ENCODE assay signal across 17 cellular contexts in the genomic region with DNA sequence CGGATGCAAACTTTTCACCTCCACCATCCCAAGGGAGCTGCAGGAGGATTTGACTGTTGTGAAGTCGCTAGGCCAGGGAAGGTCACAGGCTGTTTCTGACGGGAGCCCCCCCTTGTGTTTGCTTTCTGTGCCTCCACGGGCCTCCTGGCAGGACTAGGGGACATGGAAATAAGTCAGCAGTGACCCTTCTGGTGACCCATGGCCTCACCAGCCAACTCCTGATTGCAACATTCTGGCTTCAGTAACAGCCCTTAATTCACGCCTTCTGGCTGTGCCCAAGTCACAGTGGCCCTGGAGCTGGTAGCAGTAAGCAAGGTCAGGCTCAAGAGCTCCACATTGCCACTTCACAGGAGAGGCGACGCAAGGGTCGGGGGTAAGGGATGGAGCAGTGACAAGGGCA. TPM values are rescaled to one million over a fixed set of nuclear protein-coding genes. Genes with fewer than 3 reads are reported as not detected.
"Had no signal": no experiment of that assay in that cellular context is flagged by ENCODE, and none has a peak within 500 bp of the region (broad histone marks: within the 10 kb centered on the region; RNA-seq: fewer than 3 reads in every experiment).

No MANE protein-coding gene starts in this region.

- H2AFZ ChIP-seq: parathyroid adenoma had no signal

- FAIRE-seq: endometrium, islet of Langerhans had no signal

- H3K27ac Mint-ChIP-seq: activated CD4-positive, alpha-beta T cell treated with anti-CD3 and anti-CD28 coated beads for 36 hours; activated CD8-positive, alpha-beta T cell treated with anti-CD3 and anti-CD28 coated beads for 36 hours; activated naive CD4-positive, alpha-beta T cell treated with anti-CD3 and anti-CD28 coated beads for 36 hours; stimulated activated naive B cell treated with anti-CD40 and anti-IgM and Interleukin-4, amounts not matched to agents 10 μg/mL and 1 μg/mL and 100 μg/mL, for 72 hours; T-cell had no signal

- H3K27ac ChIP-seq: left lung, parathyroid adenoma, VCaP had no signal

- H3K4me1 Mint-ChIP-seq: activated CD4-positive, alpha-beta T cell treated with anti-CD3 and anti-CD28 coated beads for 36 hours; stimulated activated naive B cell treated with anti-CD40 and anti-IgM and Interleukin-4, amounts not matched to agents 10 μg/mL and 1 μg/mL and 100 μg/mL, for 72 hours; T-cell had no signal

- H3K36me3 ChIP-seq: left lung had no signal

- H3K4me3 ChIP-seq: left lung had no signal

- H3K79me2 ChIP-seq: parathyroid adenoma had no signal

- H3K9me3 Mint-ChIP-seq: activated CD8-positive, alpha-beta T cell treated with anti-CD3 and anti-CD28 coated beads for 36 hours; activated naive CD4-positive, alpha-beta T cell treated with anti-CD3 and anti-CD28 coated beads for 36 hours had no signal

- H3K4me3 Mint-ChIP-seq: activated CD4-positive, alpha-beta T cell treated with anti-CD3 and anti-CD28 coated beads for 36 hours; activated CD8-positive, alpha-beta T cell treated with anti-CD3 and anti-CD28 coated beads for 36 hours; activated naive CD4-positive, alpha-beta T cell treated with anti-CD3 and anti-CD28 coated beads for 36 hours; stimulated activated naive B cell treated with anti-CD40 and anti-IgM and Interleukin-4, amounts not matched to agents 10 μg/mL and 1 μg/mL and 100 μg/mL, for 72 hours; T-cell had no signal

- H3K36me3 Mint-ChIP-seq: stimulated activated naive B cell treated with anti-CD40 and anti-IgM and Interleukin-4, amounts not matched to agents 10 μg/mL and 1 μg/mL and 100 μg/mL, for 72 hours; T-cell had no signal

- DNase-seq: activated CD4-positive, alpha-beta T cell treated with anti-CD3 and anti-CD28 coated beads for 36 hours; activated CD8-positive, alpha-beta memory T cell treated with anti-CD3 and anti-CD28 coated beads, Interleukin-2, amount 50 U/mL, for 48 hours; activated CD8-positive, alpha-beta T cell treated with anti-CD3 and anti-CD28 coated beads for 36 hours; activated naive CD4-positive, alpha-beta T cell treated with anti-CD3 and anti-CD28 coated beads for 36 hours; dermis blood vessel endothelial cell; left lung; mesenchymal stem cell; stimulated activated CD4-positive, alpha-beta T cell treated with anti-CD3 and anti-CD28 coated beads, Interleukin-1b, Interleukin-23, amount 100 ng/mL, for 48 hours; stimulated activated naive B cell treated with anti-CD40 and anti-IgM and Interleukin-4, amounts not matched to agents 10 μg/mL and 1 μg/mL and 100 μg/mL, for 72 hours; T-cell; T1000; trophoblast cell had no signal

- H3K27me3 Mint-ChIP-seq: activated CD4-positive, alpha-beta T cell treated with anti-CD3 and anti-CD28 coated beads for 36 hours; activated CD8-positive, alpha-beta T cell treated with anti-CD3 and anti-CD28 coated beads for 36 hours; stimulated activated naive B cell treated with anti-CD40 and anti-IgM and Interleukin-4, amounts not matched to agents 10 μg/mL and 1 μg/mL and 100 μg/mL, for 72 hours had no signal

- H3K4me1 ChIP-seq: left lung, parathyroid adenoma had no signal

- ATAC-seq: activated CD4-positive, alpha-beta T cell treated with anti-CD3 and anti-CD28 coated beads for 36 hours; activated CD8-positive, alpha-beta T cell treated with anti-CD3 and anti-CD28 coated beads for 36 hours; esophagus mucosa; left lung; stimulated activated naive B cell treated with anti-CD40 and anti-IgM and Interleukin-4, amounts not matched to agents 10 μg/mL and 1 μg/mL and 100 μg/mL, for 72 hours; T-cell had no signal

- H3K9me3 ChIP-seq: left lung had no signal

- H3K9ac ChIP-seq: parathyroid adenoma had no signal

RNA-seq across cellular contexts. Expression of a gene that starts 45.2 kb away (rescaled TPM):
- total RNA-seq: activated CD4-positive, alpha-beta T cell treated with anti-CD3 and anti-CD28 coated beads for 36 hours; activated CD8-positive, alpha-beta T cell treated with anti-CD3 and anti-CD28 coated beads for 36 hours; activated naive CD4-positive, alpha-beta T cell treated with anti-CD3 and anti-CD28 coated beads for 36 hours had no signal
